16 cellular contexts compared by ENCODE assay signal in genomic region chr10:49643296-49644034, GRCh38. TPM values are rescaled to one million over a fixed set of nuclear protein-coding genes. Genes with fewer than 3 reads are reported as not detected.
DNase-seq lines count a peak whose midpoint lies in the region; ATAC-seq and TF ChIP-seq lines count a peak whose summit lies in the region.
"Had no signal": no experiment of that assay in that cellular context is flagged by ENCODE, and none has a peak within 500 bp of the region (broad histone marks: within the 10 kb centered on the region; RNA-seq: fewer than 3 reads in every experiment).

No MANE protein-coding gene starts in this region.

- in situ Hi-C loops in brain microvascular endothelial cell (cut with HindIII; ENCODE audit: low pct_ligation_motif_present, low sequenced_read_pairs) = no loop called here

- H3K4me3 Mint-ChIP-seq in HFFc6 = no peak overlapping the region
- H3K4me3 Mint-ChIP-seq: CD4-positive, CD25-positive, alpha-beta regulatory T cell had no signal

- no peak overlapping the region for H3K4ac ChIP-seq in neuronal stem cell (ENCODE audit: low read length)

- no peak overlapping the region for H2BK5ac ChIP-seq in neuronal stem cell (ENCODE audit: low read length)

- H4K91ac ChIP-seq in neuronal stem cell (ENCODE audit: low read depth, low read length, poor library complexity) = no peak overlapping the region

- H2BK12ac ChIP-seq in neuronal stem cell (ENCODE audit: low read length) = no peak overlapping the region

- H3K27ac ChIP-seq in coronary artery (no peak overlapping the region), neuronal stem cell (replicated peaks; ENCODE audit: low read length) (no peak overlapping the region), brain microvascular endothelial cell (no peak overlapping the region)
- H3K27ac ChIP-seq: 22Rv1 had no signal

- H4K8ac ChIP-seq in neuronal stem cell (ENCODE audit: low read depth, low read length) = no peak overlapping the region

- H3K4me1 ChIP-seq in neuronal stem cell (ENCODE audit: control insufficient read depth in 2 of 2, insufficient read depth in 1 of 2, low read depth in 1 of 2, low read length in 2 of 2) = peaks cover 0 to 1% of the 10 kb centered on the region in 2 donors
- H3K4me1 ChIP-seq: HAP-1 had no signal

- H3K4me2 ChIP-seq in neuronal stem cell (ENCODE audit: insufficient read depth, low read length, poor library complexity, severe bottlenecking) = no peak overlapping the region

- WGBS in neuronal stem cell (ENCODE audit: extremely low coverage in 2 of 2, insufficient read length in 2 of 2, insufficient replicate concordance in 1 of 2), 2 donors = no CpG with 5 or more reads among the region's 5 CpGs

- peak overlapping the region; percentile 37 for H2AK5ac ChIP-seq in neuronal stem cell (ENCODE audit: low read depth, low read length)

- H2BK15ac ChIP-seq in neuronal stem cell (ENCODE audit: low read length) = no peak overlapping the region

- H2BK120ac ChIP-seq in neuronal stem cell (ENCODE audit: low read depth, low read length) = no peak overlapping the region

- no peak for ATAC-seq in GM19324 (IDR thresholded peaks at IDR 0.05; ENCODE audit: low FRiP score, unreplicated experiment)
- no peak for ATAC-seq in GM21390 (IDR thresholded peaks at IDR 0.05; ENCODE audit: unreplicated experiment)

- TF ChIP-seq CTCF in coronary artery (IDR thresholded peaks at IDR 0.05) (no peak), brain microvascular endothelial cell (IDR thresholded peaks at IDR 0.05; ENCODE audit: low read depth, low read length, missing control alignments) (no peak), HFFc6 (IDR thresholded peaks at IDR 0.05) (no peak)

- H3K27ac Mint-ChIP-seq in HFFc6 = no peak overlapping the region

- H3K9me3 ChIP-seq in neuronal stem cell (replicated peaks in 1 of 2; ENCODE audit: control insufficient read depth in 2 of 2, insufficient read depth in 1 of 2, low read depth in 1 of 2, low read length in 2 of 2) = no peaks in the 10 kb centered on the region
- H3K9me3 ChIP-seq: HAP-1 had no signal

- H3K36me3 ChIP-seq in neuronal stem cell (replicated peaks in 1 of 2; ENCODE audit: control insufficient read depth in 2 of 2, insufficient read depth in 2 of 2, low read length in 2 of 2) (no peaks in the 10 kb centered on the region), brain microvascular endothelial cell (replicated peaks) (no peaks in the 10 kb centered on the region)
- H3K36me3 ChIP-seq: HAP-1 had no signal

- H3K79me1 ChIP-seq in neuronal stem cell (ENCODE audit: low read depth, low read length) = no peaks in the 10 kb centered on the region

- H2AFZ ChIP-seq in neuronal stem cell (ENCODE audit: low read length) = no peak overlapping the region

- H3K9me3 Mint-ChIP-seq in HFFc6 = no peaks in the 10 kb centered on the region
- H3K9me3 Mint-ChIP-seq: CD4-positive, CD25-positive, alpha-beta regulatory T cell had no signal

- no peaks in the 10 kb centered on the region for H3K4me1 Mint-ChIP-seq in HFFc6 (ENCODE audit: low read depth)
- H3K4me1 Mint-ChIP-seq: CD4-positive, CD25-positive, alpha-beta regulatory T cell had no signal

- peaks cover 0 to 25% (median 0%) of the 10 kb centered on the region in 3 experiments for H3K27me3 ChIP-seq in neuronal stem cell (ENCODE audit: control insufficient read depth in 3 of 3, insufficient read depth in 3 of 3, low read depth in 1 of 3, low read length in 3 of 3)
- H3K27me3 ChIP-seq in brain microvascular endothelial cell (replicated peaks) = peaks cover 3% of the 10 kb centered on the region

- peak; percentile 50 for DNase-seq in activated effector memory CD4-positive, alpha-beta T cell treated with anti-CD3 and anti-CD28 coated beads, Interleukin-2, amount 50 U/mL, for 16 hours
- DNase-seq in activated effector memory CD4-positive, alpha-beta T cell treated with Interleukin-2 at 50 U/mL for 16 hours = no peak
- DNase-seq in coronary artery (ENCODE audit: low spot score) (peak; percentile 55), neuronal stem cell (ENCODE audit: low spot score) (no peak), brain microvascular endothelial cell (no peak), HFFc6 (no peak)
- DNase-seq: CD4-positive, CD25-positive, alpha-beta regulatory T cell; DMS53; GF-D8; GOT3 had no signal

- peak overlapping the region; percentile 5 for H3K18ac ChIP-seq in neuronal stem cell (ENCODE audit: low read length)

- H3K4me3 ChIP-seq in coronary artery (no peak overlapping the region), neuronal stem cell (ENCODE audit: low read length in 2 of 2) (peak overlapping the region in 1 of 2 donors; percentile 16), brain microvascular endothelial cell (ENCODE audit: low read depth, low read length) (no peak overlapping the region)
- H3K4me3 ChIP-seq: HAP-1 had no signal

- H3K23ac ChIP-seq in neuronal stem cell (ENCODE audit: low read depth, low read length, poor library complexity) = peak overlapping the region; percentile 35

- H3K36me3 Mint-ChIP-seq in HFFc6 (ENCODE audit: low read depth) = no peaks in the 10 kb centered on the region
- H3K36me3 Mint-ChIP-seq: CD4-positive, CD25-positive, alpha-beta regulatory T cell had no signal

- no peak overlapping the region for H3K14ac ChIP-seq in neuronal stem cell (ENCODE audit: low read length)

- peaks cover 44% of the 10 kb centered on the region for H3K27me3 Mint-ChIP-seq in HFFc6 (ENCODE audit: insufficient read depth)

- no peak overlapping the region for H3K9ac ChIP-seq in neuronal stem cell (ENCODE audit: low read depth, low read length, poor library complexity)

RNA-seq across cellular contexts. Expression of gene CHAT, which starts 29.6 kb away (rescaled TPM):
- 0.03 TPM for polyA plus RNA-seq in neuronal stem cell (2013, experiment 1 of 2)
- polyA plus RNA-seq in neuronal stem cell (2013, experiment 2 of 2) = not detected
- total RNA-seq in HFFc6 (2021; fragmentation: NEBNext Ultra II Directional; extraction: Animal tissue kit (Norgen Biotek cat#: 25700)) = not detected
- total RNA-seq: CD4-positive, CD25-positive, alpha-beta regulatory T cell had no signal
- polyA plus RNA-seq: BJ; CD4-positive, CD25-positive, alpha-beta regulatory T cell had no signal

RNA-seq across cellular contexts. Expression of gene SLC18A3, which starts 33.4 kb away (rescaled TPM):
- polyA plus RNA-seq in neuronal stem cell (2013, experiment 1 of 2) = 0.07 TPM
- polyA plus RNA-seq in neuronal stem cell (2013, experiment 2 of 2) = 0.06 TPM
- total RNA-seq in HFFc6 (2021; fragmentation: NEBNext Ultra II Directional; extraction: Animal tissue kit (Norgen Biotek cat#: 25700)) = not detected
- total RNA-seq: CD4-positive, CD25-positive, alpha-beta regulatory T cell had no signal
- polyA plus RNA-seq: BJ; CD4-positive, CD25-positive, alpha-beta regulatory T cell had no signal

RNA-seq across cellular contexts. Expression of gene C10orf53, which starts 36.0 kb away (rescaled TPM):
- polyA plus RNA-seq in neuronal stem cell (2013, experiment 1 of 2) = 0.08 TPM
- 0.06 TPM for polyA plus RNA-seq in neuronal stem cell (2013, experiment 2 of 2)
- total RNA-seq in HFFc6 (2021; fragmentation: NEBNext Ultra II Directional; extraction: Animal tissue kit (Norgen Biotek cat#: 25700)) = not detected
- total RNA-seq: A673; CD4-positive, CD25-positive, alpha-beta regulatory T cell had no signal
- polyA plus RNA-seq: BJ; CD4-positive, CD25-positive, alpha-beta regulatory T cell had no signal

Comparison
In these comparisons a context has a peak if more than half of its experiments do, and no peak if none do; other contexts are left out.
1. DNase-seq: peak in activated effector memory CD4-positive, alpha-beta T cell treated with anti-CD3 and anti-CD28 coated beads, Interleukin-2, amount 50 U/mL, for 16 hours (single experiment) and coronary artery (single experiment); none in activated effector memory CD4-positive, alpha-beta T cell treated with Interleukin-2 at 50 U/mL for 16 hours (single experiment), neuronal stem cell (single experiment), brain microvascular endothelial cell (single experiment) and HFFc6 (single experiment).